1 cellular context compared by ENCODE assay signal in genomic region chr5:177086918-177087706, GRCh38.
TF ChIP-seq lines count a peak whose summit lies in the region.

No MANE protein-coding gene starts in this region.

TF ChIP-seq in HepG2, 621 proteins besides CTCF, POLR2A, EP300 and RAD21 (continued from another document and continues in another):
- TF ChIP-seq ATF4 (CRISPR knock-in tag; IDR thresholded peaks at IDR 0.05) = peak in 1 of 2 experiments; percentile 68; a peak in 2 of 4 replicates
- no peak for TF ChIP-seq DPF2 (CRISPR knock-in tag; IDR thresholded peaks at IDR 0.05; ENCODE audit: borderline replicate concordance, low read depth)
- no peak for TF ChIP-seq ZNF556 (CRISPR knock-in tag; IDR thresholded peaks at IDR 0.05; ENCODE audit: borderline replicate concordance)
- TF ChIP-seq RARA (CRISPR knock-in tag; IDR thresholded peaks at IDR 0.05) = no peak; the same call in none of the 2 replicates
- no peak for TF ChIP-seq FOXA1 (IDR thresholded peaks at IDR 0.05)
- peak; percentile 31; the same call in 1 of the 2 replicates for TF ChIP-seq FOXA1 (CRISPR knock-in tag; IDR thresholded peaks at IDR 0.05)
- TF ChIP-seq KMT2A (CRISPR knock-in tag; IDR thresholded peaks at IDR 0.05) = peak; percentile 65
- no peak for TF ChIP-seq ELK4 (CRISPR knock-in tag; IDR thresholded peaks at IDR 0.05; ENCODE audit: borderline replicate concordance)
- TF ChIP-seq PLRG1 (conservative IDR thresholded peaks at IDR 0.05) = no peak
- TF ChIP-seq ZFYVE20 (CRISPR knock-in tag; IDR thresholded peaks at IDR 0.05; ENCODE audit: borderline replicate concordance, low read depth) = no peak
- TF ChIP-seq ZNF672 (CRISPR knock-in tag; IDR thresholded peaks at IDR 0.05) = 0 out of 2 replicates have a peak, but pooled peaks have one; percentile 61
- TF ChIP-seq TOE1 (CRISPR knock-in tag; IDR thresholded peaks at IDR 0.05) = 0 out of 2 replicates have a peak, but pooled peaks have one; percentile 19
- TF ChIP-seq ZNF274 (CRISPR knock-in tag; IDR thresholded peaks at IDR 0.05) = peak; percentile 69; the same call in 1 of the 2 replicates
- peak; percentile 71 for TF ChIP-seq HNRNPLL (IDR thresholded peaks at IDR 0.05; ENCODE audit: low read depth, low read length, poor library complexity, severe bottlenecking)
- peak; percentile 75 for TF ChIP-seq ZBTB14 (CRISPR knock-in tag; IDR thresholded peaks at IDR 0.05)
- peak; percentile 28 for TF ChIP-seq HNRNPH1 (optimal IDR thresholded peaks at IDR 0.05; ENCODE audit: low read depth, low read length)
- TF ChIP-seq ISL2 (CRISPR knock-in tag; IDR thresholded peaks at IDR 0.05) = peak; percentile 59
- peak; percentile 25; the same call in 1 of the 2 replicates for TF ChIP-seq MAF1 (CRISPR knock-in tag; IDR thresholded peaks at IDR 0.05; ENCODE audit: borderline replicate concordance)
- TF ChIP-seq ERF (CRISPR knock-in tag; IDR thresholded peaks at IDR 0.05) = peak; percentile 90
- peak; percentile 76; the same call in 1 of the 2 replicates for TF ChIP-seq ZNF724P (CRISPR knock-in tag; IDR thresholded peaks at IDR 0.05; ENCODE audit: borderline replicate concordance)
- peak; percentile 94 for TF ChIP-seq MTERF4 (CRISPR knock-in tag; IDR thresholded peaks at IDR 0.05)
- TF ChIP-seq MTA3 (CRISPR knock-in tag; IDR thresholded peaks at IDR 0.05) = no peak
- no peak for TF ChIP-seq GPBP1L1 (CRISPR knock-in tag; IDR thresholded peaks at IDR 0.05)
- peak; percentile 87 for TF ChIP-seq SAP130 (CRISPR knock-in tag; IDR thresholded peaks at IDR 0.05; ENCODE audit: low read depth)
- peak; percentile 57; the same call in 1 of the 2 replicates for TF ChIP-seq ZNF629 (CRISPR knock-in tag; conservative IDR thresholded peaks at IDR 0.05)
- no peak for TF ChIP-seq HCFC1 (IDR thresholded peaks at IDR 0.05; ENCODE audit: low read depth, low read length)
- peak; percentile 64; the same call in 1 of the 2 replicates for TF ChIP-seq TSC22D2 (CRISPR knock-in tag; IDR thresholded peaks at IDR 0.05; ENCODE audit: borderline replicate concordance)
- TF ChIP-seq MIER3 (CRISPR knock-in tag; IDR thresholded peaks at IDR 0.05; ENCODE audit: borderline replicate concordance) = peak; percentile 44; the same call in 1 of the 2 replicates
- no peak for TF ChIP-seq ZKSCAN8 (CRISPR knock-in tag; IDR thresholded peaks at IDR 0.05; ENCODE audit: borderline replicate concordance)
- peak; percentile 57 for TF ChIP-seq MAX (IDR thresholded peaks at IDR 0.05)
- no peak for TF ChIP-seq EZH2 (conservative IDR thresholded peaks at IDR 0.05; ENCODE audit: low read depth, low read length)
- no peak for TF ChIP-seq MLLT10 (CRISPR knock-in tag; IDR thresholded peaks at IDR 0.05)
- TF ChIP-seq MIER2 (CRISPR knock-in tag; IDR thresholded peaks at IDR 0.05) = no peak
- TF ChIP-seq FOSL1 (CRISPR knock-in tag; IDR thresholded peaks at IDR 0.05; ENCODE audit: borderline replicate concordance) = no peak; the same call in 1 of the 2 replicates
- no peak; the same call in 1 of the 2 replicates for TF ChIP-seq ZNF720 (CRISPR knock-in tag; IDR thresholded peaks at IDR 0.05)
- TF ChIP-seq CHD2 (IDR thresholded peaks at IDR 0.05; ENCODE audit: low read depth, low read length) = peak; percentile 78
- TF ChIP-seq HDAC6 (IDR thresholded peaks at IDR 0.05; ENCODE audit: low read depth, low read length) = no peak
- TF ChIP-seq NR2F6 (IDR thresholded peaks at IDR 0.05) = peak; percentile 28; the same call in 1 of the 2 replicates
- TF ChIP-seq NR2F6 (CRISPR knock-in tag; IDR thresholded peaks at IDR 0.05) = peak; percentile 77
- TF ChIP-seq HNF4A (CRISPR knock-in tag; IDR thresholded peaks at IDR 0.05) = peak; percentile 90
- TF ChIP-seq SRSF4 (IDR thresholded peaks at IDR 0.05; ENCODE audit: low read depth, low read length, poor library complexity, severe bottlenecking) = no peak
- TF ChIP-seq ZNF644 (CRISPR knock-in tag; IDR thresholded peaks at IDR 0.05; ENCODE audit: low read depth) = no peak
- peak; percentile 59 for TF ChIP-seq STAG1 (CRISPR knock-in tag; IDR thresholded peaks at IDR 0.05)
- no peak for TF ChIP-seq ZNF773 (CRISPR knock-in tag; IDR thresholded peaks at IDR 0.05; ENCODE audit: borderline replicate concordance)
- TF ChIP-seq ZNF138 (CRISPR knock-in tag; IDR thresholded peaks at IDR 0.05; ENCODE audit: low read depth) = no peak; the same call in 1 of the 2 replicates
- no peak for TF ChIP-seq SNAPC4 (CRISPR knock-in tag; IDR thresholded peaks at IDR 0.05)
- no peak; the same call in 1 of the 2 replicates for TF ChIP-seq ZNF646 (CRISPR knock-in tag; IDR thresholded peaks at IDR 0.05)
- no peak for TF ChIP-seq ZMAT5 (CRISPR knock-in tag; IDR thresholded peaks at IDR 0.05; ENCODE audit: borderline replicate concordance, low read depth)
- TF ChIP-seq ZBTB8A (CRISPR knock-in tag; IDR thresholded peaks at IDR 0.05; ENCODE audit: borderline replicate concordance, low read depth) = no peak; the same call in 1 of the 2 replicates
- no peak for TF ChIP-seq ZNF17 (CRISPR knock-in tag; IDR thresholded peaks at IDR 0.05)
- peak; percentile 88 for TF ChIP-seq ZNF3 (CRISPR knock-in tag; IDR thresholded peaks at IDR 0.05)
